28 cellular contexts compared by ENCODE assay signal in genomic region chr9:23926378-23926777, GRCh38.
A peak's percentile ranks its signal among the peaks of the same experiment; 100 is the strongest.
DNase-seq lines count a peak whose midpoint lies in the region; ATAC-seq and TF ChIP-seq lines count a peak whose summit lies in the region.
"Had no signal": no experiment of that assay in that cellular context is flagged by ENCODE, and none has a peak within 500 bp of the region (broad histone marks: within the 10 kb centered on the region; RNA-seq: fewer than 3 reads in every experiment).

No MANE protein-coding gene starts in this region.

- no peaks in the 10 kb centered on the region for H3K27me3 ChIP-seq in ascending aorta
- H3K27me3 ChIP-seq: BLaER1 treated with 17β-estradiol and CSF1 and Interleukin-3, amounts not matched to agents 10 nM and 100 nM; right atrium auricular region; spleen; suprapubic skin had no signal

- H3K4me3 ChIP-seq in ascending aorta = no peak overlapping the region
- H3K4me3 ChIP-seq: BLaER1 treated with 17β-estradiol and CSF1 and Interleukin-3, amounts not matched to agents 10 nM and 100 nM; K562; right atrium auricular region; spleen; suprapubic skin had no signal

- intact Hi-C loops in ascending aorta (cut with DNase I) = no loop called here

- no peak for TF ChIP-seq CTCF in ascending aorta (IDR thresholded peaks at IDR 0.05)

- DNase-seq in glomerular visceral epithelial cell (ENCODE audit: extremely low spot score) = peak; percentile 35
- DNase-seq in caudate nucleus (lab: John Stamatoyannopoulos, UW) = no peak
- no peak for DNase-seq in ascending aorta (ENCODE audit: low spot score in 2 of 2)
- DNase-seq: activated CD4-positive, alpha-beta T cell treated with anti-CD3 and anti-CD28 coated beads, Interleukin-2, amount 50 U/mL, for 1 hour; activated CD8-positive, alpha-beta memory T cell treated with anti-CD3 and anti-CD28 coated beads, Interleukin-2, amount 10 ng/mL, durations not matched to agents 7 days and 5 days; aorta; Caco-2; central memory CD4-positive, alpha-beta T cell; dermis blood vessel endothelial cell; DMS79 treated with DMSO at 0.1 percent for 48 hours; glutamatergic neuron; MM.1S; NCI-H1417 treated with DMSO at 0.1 percent for 48 hours; NCI-H2107; SHP77; spleen; stimulated activated CD4-positive, alpha-beta T cell treated with anti-CD3 and anti-CD28 coated beads, Interleukin-2, amount 100 ng/mL, for 48 hours; T1000 had no signal

- H3K27ac ChIP-seq in caudate nucleus (ENCODE audit: low read depth, low read length) = no peak overlapping the region
- no peak overlapping the region for H3K27ac ChIP-seq in ascending aorta
- H3K27ac ChIP-seq: BLaER1 treated with 17β-estradiol and CSF1 and Interleukin-3, amounts not matched to agents 10 nM and 100 nM; parathyroid adenoma; right atrium auricular region; spleen; suprapubic skin had no signal

- no peaks in the 10 kb centered on the region for H3K36me3 ChIP-seq in ascending aorta
- H3K36me3 ChIP-seq: BLaER1 treated with 17β-estradiol and CSF1 and Interleukin-3, amounts not matched to agents 10 nM and 100 nM; right atrium auricular region; spleen; suprapubic skin had no signal

- H3K9me3 ChIP-seq in ascending aorta = no peaks in the 10 kb centered on the region
- H3K9me3 ChIP-seq: Caco-2, right atrium auricular region, suprapubic skin had no signal

- H3K4me1 ChIP-seq in ascending aorta = no peaks in the 10 kb centered on the region
- H3K4me1 ChIP-seq: BLaER1 treated with 17β-estradiol and CSF1 and Interleukin-3, amounts not matched to agents 10 nM and 100 nM; Caco-2; parathyroid adenoma; right atrium auricular region; spleen; suprapubic skin had no signal

- peak; percentile 77 for ATAC-seq in GM18868 (IDR thresholded peaks at IDR 0.05; ENCODE audit: unreplicated experiment)
- peak; percentile 55 for ATAC-seq in GM21576 (IDR thresholded peaks at IDR 0.05; ENCODE audit: unreplicated experiment)
- ATAC-seq in HG03097 (IDR thresholded peaks at IDR 0.05; ENCODE audit: low FRiP score, unreplicated experiment) = peak; percentile 90
- ATAC-seq in GM21515 (IDR thresholded peaks at IDR 0.05; ENCODE audit: unreplicated experiment) = no peak
- ATAC-seq: activated CD8-positive, alpha-beta memory T cell treated with anti-CD3 and anti-CD28 coated beads, Interleukin-2, amount 10 ng/mL, durations not matched to agents 7 days and 5 days; K562; stimulated activated memory B cell treated with anti-CD40 and anti-IgM and Interleukin-4, amounts not matched to agents 10 μg/mL and 1 μg/mL and 100 μg/mL, for 72 hours had no signal
